Comparison of ENCODE assay signal across 10 cellular contexts in genomic region chr7:101740981-101741725, GRCh38.
DNase-seq lines count a peak whose midpoint lies in the region; ATAC-seq and TF ChIP-seq lines count a peak whose summit lies in the region.
"Had no signal": no experiment of that assay in that cellular context is flagged by ENCODE, and none has a peak within 500 bp of the region (broad histone marks: within the 10 kb centered on the region; RNA-seq: fewer than 3 reads in every experiment).

No MANE protein-coding gene starts in this region.

- H3K27ac Mint-ChIP-seq in osteocyte (ENCODE audit: unreplicated experiment), result no peak overlapping the region
- H3K27ac Mint-ChIP-seq: GM23338 had no signal

- H3K36me3 ChIP-seq in neutrophil, result no peaks in the 10 kb centered on the region
- H3K36me3 ChIP-seq in upper lobe of right lung, result no peaks in the 10 kb centered on the region

- TF ChIP-seq POLR2A in Raji (IDR thresholded peaks at IDR 0.05; ENCODE audit: insufficient read depth, low read depth, low read length), result peak; percentile 66

- H3K36me3 Mint-ChIP-seq in activated T-cell treated with anti-CD3 and anti-CD28 coated beads, Interleukin-2, amount 50 U/mL, for 4 hours (ENCODE audit: insufficient read depth), result no peaks in the 10 kb centered on the region
- H3K36me3 Mint-ChIP-seq in osteocyte (ENCODE audit: unreplicated experiment), result no peaks in the 10 kb centered on the region

- ATAC-seq in activated T-cell treated with anti-CD3 and anti-CD28 coated beads, Interleukin-2, amount 50 U/mL, for 4 hours, result no peak
- ATAC-seq in HG02943 (IDR thresholded peaks at IDR 0.05; ENCODE audit: low read depth, unreplicated experiment), result peak; percentile 55
- ATAC-seq in upper lobe of right lung, result no peak
- ATAC-seq: GM23338 had no signal

- peaks cover 11% of the 10 kb centered on the region for H3K4me1 Mint-ChIP-seq in activated T-cell treated with anti-CD3 and anti-CD28 coated beads, Interleukin-2, amount 50 U/mL, for 4 hours (ENCODE audit: low read depth)
- H3K4me1 Mint-ChIP-seq in osteocyte (ENCODE audit: unreplicated experiment), result peaks cover 12% of the 10 kb centered on the region

- H3K27ac ChIP-seq in neutrophil (peak overlapping the region; percentile 54), upper lobe of right lung (no peak overlapping the region)

- H3K4me3 ChIP-seq in neutrophil (ENCODE audit: low read depth in 1 of 2, low read length in 1 of 2) (peak overlapping the region in 1 of 2 experiments; percentile 17), upper lobe of right lung (no peak overlapping the region)
- H3K4me3 ChIP-seq: GM23338 had no signal

- H3K9me3 Mint-ChIP-seq in activated T-cell treated with anti-CD3 and anti-CD28 coated beads, Interleukin-2, amount 50 U/mL, for 4 hours, result no peaks in the 10 kb centered on the region
- no peaks in the 10 kb centered on the region for H3K9me3 Mint-ChIP-seq in osteocyte (ENCODE audit: unreplicated experiment)
- H3K9me3 Mint-ChIP-seq: GM23338 had no signal

- H3K9me3 ChIP-seq in neutrophil, result no peaks in the 10 kb centered on the region
- no peaks in the 10 kb centered on the region for H3K9me3 ChIP-seq in upper lobe of right lung

- H3K27me3 ChIP-seq in neutrophil (no peaks in the 10 kb centered on the region), upper lobe of right lung (peaks cover 5% of the 10 kb centered on the region)

- no peaks in the 10 kb centered on the region for H3K27me3 Mint-ChIP-seq in activated T-cell treated with anti-CD3 and anti-CD28 coated beads, Interleukin-2, amount 50 U/mL, for 4 hours (ENCODE audit: low read depth)
- H3K27me3 Mint-ChIP-seq in osteocyte (ENCODE audit: unreplicated experiment), result peaks cover 9% of the 10 kb centered on the region

- no peak for TF ChIP-seq CTCF in neutrophil (IDR thresholded peaks at IDR 0.05)
- no peak for TF ChIP-seq CTCF in upper lobe of right lung (IDR thresholded peaks at IDR 0.05)
- TF ChIP-seq CTCF in osteocyte (IDR thresholded peaks at IDR 0.05), result no peak

- no peak for DNase-seq in activated T-cell treated with anti-CD3 and anti-CD28 coated beads, Interleukin-2, amount 50 U/mL, for 4 hours
- DNase-seq in activated T-cell treated with anti-CD3 and anti-CD28 coated beads for 4 hours (no peak), dedifferentiated amniotic fluid mesenchymal stem cell (ENCODE audit: extremely low spot score) (no peak), upper lobe of right lung (no peak), osteocyte (ENCODE audit: extremely low spot score, unreplicated experiment) (no peak)
- DNase-seq: NCI-H2107 had no signal

- H3K4me3 Mint-ChIP-seq in activated T-cell treated with anti-CD3 and anti-CD28 coated beads, Interleukin-2, amount 50 U/mL, for 4 hours, result peak overlapping the region; percentile 26
- H3K4me3 Mint-ChIP-seq in osteocyte (ENCODE audit: unreplicated experiment), result no peak overlapping the region
- H3K4me3 Mint-ChIP-seq: GM23338 had no signal

- intact Hi-C loops in upper lobe of right lung (cut with DNase I), result no loop called here

- H3K4me1 ChIP-seq in neutrophil (ENCODE audit: control insufficient read depth in 1 of 2, insufficient read depth in 1 of 2, low read depth in 1 of 2, low read length in 1 of 2) (peaks cover 50% of the 10 kb centered on the region in 2 experiments), upper lobe of right lung (peaks cover 11% of the 10 kb centered on the region)
